In genomic region chr13:112756967-112757758, GRCh38 we compare ENCODE assay signal across 12 cellular contexts.
DNase-seq lines count a peak whose midpoint lies in the region; ATAC-seq, FAIRE-seq and TF ChIP-seq lines count a peak whose summit lies in the region.
"Had no signal": no experiment of that assay in that cellular context is flagged by ENCODE, and none has a peak within 500 bp of the region (broad histone marks: within the 10 kb centered on the region; RNA-seq: fewer than 3 reads in every experiment).

No MANE protein-coding gene starts in this region.

- H3K4me3 Mint-ChIP-seq in stimulated activated naive B cell treated with anti-CD40 and anti-IgM and Interleukin-4, amounts not matched to agents 10 μg/mL and 1 μg/mL and 100 μg/mL, for 72 hours = no peak overlapping the region

- H3K36me3 Mint-ChIP-seq in stimulated activated naive B cell treated with anti-CD40 and anti-IgM and Interleukin-4, amounts not matched to agents 10 μg/mL and 1 μg/mL and 100 μg/mL, for 72 hours = peaks cover 5 to 27% of the 10 kb centered on the region in 2 donors

- H3K9me3 ChIP-seq in kidney (ENCODE audit: control insufficient read depth in 1 of 2, low read length in 2 of 2) (no peaks in the 10 kb centered on the region), vagina (no peaks in the 10 kb centered on the region)
- H3K9me3 ChIP-seq: psoas muscle, tibial artery had no signal

- H3K9ac ChIP-seq in kidney (ENCODE audit: low read length in 2 of 2) = no peak overlapping the region

- H3K9me3 Mint-ChIP-seq in stimulated activated naive B cell treated with anti-CD40 and anti-IgM and Interleukin-4, amounts not matched to agents 10 μg/mL and 1 μg/mL and 100 μg/mL, for 72 hours = peaks cover 0 to 3% of the 10 kb centered on the region in 2 donors

- no peak for TF ChIP-seq POLR2A in vagina (IDR thresholded peaks at IDR 0.05)

- H3K27ac ChIP-seq in kidney (ENCODE audit: low read depth in 2 of 2, low read length in 2 of 2) (no peak overlapping the region), vagina (no peak overlapping the region)
- H3K27ac ChIP-seq: psoas muscle, tibial artery had no signal

- intact Hi-C loops in kidney (cut with DNase I) = no loop called here
- intact Hi-C loops in vagina (cut with DNase I) = no loop called here

- DNase-seq in KBM-7 (peak; percentile 11), SKM-1 treated with dmso at 0.1 percent for 144 hours (lab: John Stamatoyannopoulos, UW; ENCODE audit: unreplicated experiment) (peak; percentile 60), kidney (peak; percentile 18), smooth muscle cell of the brain vasculature (ENCODE audit: low read depth, low spot score) (peak; percentile 37), vagina (ENCODE audit: extremely low spot score in 2 of 2) (no peak), kidney glomerular epithelial cell (lab: John Stamatoyannopoulos, UW) (no peak)
- no peak for DNase-seq in stimulated activated naive B cell treated with anti-CD40 and anti-IgM and Interleukin-4, amounts not matched to agents 10 μg/mL and 1 μg/mL and 100 μg/mL, for 72 hours
- DNase-seq: tibial artery had no signal

- peaks cover 6 to 12% of the 10 kb centered on the region in 2 donors for H3K4me1 Mint-ChIP-seq in stimulated activated naive B cell treated with anti-CD40 and anti-IgM and Interleukin-4, amounts not matched to agents 10 μg/mL and 1 μg/mL and 100 μg/mL, for 72 hours

- no peak for FAIRE-seq in kidney (lab: Jason Lieb, UNC)
- FAIRE-seq: GM19239, keratinocyte had no signal

- H3K36me3 ChIP-seq in kidney (ENCODE audit: control insufficient read depth in 1 of 2, insufficient read depth in 2 of 2, low read length in 2 of 2) (no peaks in the 10 kb centered on the region), vagina (no peaks in the 10 kb centered on the region)
- H3K36me3 ChIP-seq: tibial artery had no signal

- in situ Hi-C loops in KBM-7 (cut with MboI; ENCODE audit: low pct_unique_long_range_greater_than_20kb, low sequenced_read_pairs) = no loop called here

- TF ChIP-seq CTCF in kidney (IDR thresholded peaks at IDR 0.05; ENCODE audit: borderline replicate concordance, extremely low read depth, insufficient read depth) (no peak), vagina (IDR thresholded peaks at IDR 0.05) (no peak)

- no peak overlapping the region for H3K4me3 ChIP-seq in kidney (ENCODE audit: low read length in 2 of 2)
- no peak overlapping the region for H3K4me3 ChIP-seq in vagina
- H3K4me3 ChIP-seq: psoas muscle, tibial artery had no signal

- ATAC-seq in stimulated activated naive B cell treated with anti-CD40 and anti-IgM and Interleukin-4, amounts not matched to agents 10 μg/mL and 1 μg/mL and 100 μg/mL, for 72 hours (replicated peaks) = no peak
- ATAC-seq in HG03571 (IDR thresholded peaks at IDR 0.05; ENCODE audit: unreplicated experiment) = no peak
- ATAC-seq: psoas muscle had no signal

- H3K27me3 ChIP-seq in vagina = no peaks in the 10 kb centered on the region
- H3K27me3 ChIP-seq: tibial artery had no signal

- H3K4me1 ChIP-seq in kidney (ENCODE audit: control insufficient read depth in 1 of 2, insufficient read depth in 1 of 2, low read depth in 1 of 2, low read length in 2 of 2) (peaks cover 0 to 3% of the 10 kb centered on the region in 2 donors), vagina (peaks cover 17% of the 10 kb centered on the region)
- H3K4me1 ChIP-seq: psoas muscle, tibial artery had no signal

- H3K27me3 Mint-ChIP-seq in stimulated activated naive B cell treated with anti-CD40 and anti-IgM and Interleukin-4, amounts not matched to agents 10 μg/mL and 1 μg/mL and 100 μg/mL, for 72 hours = no peaks in the 10 kb centered on the region

- H3K27ac Mint-ChIP-seq in stimulated activated naive B cell treated with anti-CD40 and anti-IgM and Interleukin-4, amounts not matched to agents 10 μg/mL and 1 μg/mL and 100 μg/mL, for 72 hours = no peak overlapping the region

Comparison
In these comparisons a context has a peak if more than half of its experiments do, and no peak if none do; other contexts are left out.
1. DNase-seq: peak in KBM-7 (single experiment), SKM-1 treated with dmso at 0.1 percent for 144 hours (single experiment), kidney (single experiment) and smooth muscle cell of the brain vasculature (single experiment); none in vagina (0 of 2), stimulated activated naive B cell treated with anti-CD40 and anti-IgM and Interleukin-4, amounts not matched to agents 10 μg/mL and 1 μg/mL and 100 μg/mL, for 72 hours (single experiment) and kidney glomerular epithelial cell (single experiment).